22 cellular contexts compared by ENCODE assay signal in genomic region chr3:51379746-51380330, GRCh38. TPM values are rescaled to one million over a fixed set of nuclear protein-coding genes. Genes with fewer than 3 reads are reported as not detected.
DNase-seq lines count a peak whose midpoint lies in the region; ATAC-seq, FAIRE-seq and TF ChIP-seq lines count a peak whose summit lies in the region.
"Had no signal": no experiment of that assay in that cellular context is flagged by ENCODE, and none has a peak within 500 bp of the region (broad histone marks: within the 10 kb centered on the region; RNA-seq: fewer than 3 reads in every experiment).

No MANE protein-coding gene starts in this region.

- no peak for TF ChIP-seq POLR2A in Peyer's patch (IDR thresholded peaks at IDR 0.05)

- H3K27me3 ChIP-seq in Peyer's patch = no peaks in the 10 kb centered on the region

- no peak overlapping the region for H3K4me3 ChIP-seq in Peyer's patch
- no peak overlapping the region for H3K4me3 ChIP-seq in kidney (ENCODE audit: low read length in 2 of 2)

- H3K9ac ChIP-seq in kidney (ENCODE audit: low read length in 2 of 2) = no peak overlapping the region
- H3K9ac ChIP-seq: KMS-11 had no signal

- no peak for ATAC-seq in Right ventricle myocardium inferior
- no peak for ATAC-seq in GM19463 (IDR thresholded peaks at IDR 0.05; ENCODE audit: unreplicated experiment)
- no peak for ATAC-seq in HG03469 (IDR thresholded peaks at IDR 0.05; ENCODE audit: unreplicated experiment)

- DNase-seq in cardiac septum (ENCODE audit: low spot score) (peak; percentile 2), Right ventricle myocardium inferior (ENCODE audit: missing footprints) (no peak), Peyer's patch (peak in 2 of 3 donors; percentile 16 to 19), kidney (peak; percentile 43), kidney tubule cell (ENCODE audit: low spot score) (no peak)
- DNase-seq: AML-193; CD4-positive, CD25-positive, alpha-beta regulatory T cell; H9; MM.1S; NCI-H1092; NCI-H1436 treated with DMSO at 0.1 percent for 48 hours; NCI-H2029; NCI-H446 treated with DMSO at 0.1 percent for 48 hours; NCI-H774; OCI-M1; SIG-M5 had no signal

- H3K9me3 ChIP-seq in Peyer's patch = no peaks in the 10 kb centered on the region
- no peaks in the 10 kb centered on the region for H3K9me3 ChIP-seq in kidney (ENCODE audit: control insufficient read depth in 1 of 2, low read length in 2 of 2)
- H3K9me3 ChIP-seq: Caco-2 had no signal

- TF ChIP-seq CTCF in Peyer's patch (IDR thresholded peaks at IDR 0.05) (no peak), kidney (IDR thresholded peaks at IDR 0.05; ENCODE audit: borderline replicate concordance, extremely low read depth, insufficient read depth) (no peak)

- intact Hi-C loops in cardiac septum (cut with DNase I) = loop anchor here (10.0 kb wide), 2 partner anchors 695 to 1015 kb away; no protein-coding TSS in a partner anchor
- intact Hi-C loops in Right ventricle myocardium inferior (cut with DNase I) = no loop called here
- intact Hi-C loops in kidney (cut with DNase I) = loop anchor here (10.0 kb wide), 2 partner anchors 275 to 755 kb away; no protein-coding TSS in a partner anchor

- H3K27ac ChIP-seq in Peyer's patch (no peak overlapping the region), kidney (ENCODE audit: low read depth in 2 of 2, low read length in 2 of 2) (no peak overlapping the region)
- H3K27ac ChIP-seq: HL-60, KMS-11 had no signal

- H3K36me3 ChIP-seq in Peyer's patch = no peaks in the 10 kb centered on the region
- H3K36me3 ChIP-seq in kidney (ENCODE audit: control insufficient read depth in 1 of 2, insufficient read depth in 2 of 2, low read length in 2 of 2) = no peaks in the 10 kb centered on the region

- no peak for FAIRE-seq in kidney (lab: Jason Lieb, UNC)
- FAIRE-seq: GM12892 had no signal

- H3K4me1 ChIP-seq in Peyer's patch (peaks cover 0 to 12% (median 6%) of the 10 kb centered on the region in 4 donors), kidney (ENCODE audit: control insufficient read depth in 1 of 2, insufficient read depth in 1 of 2, low read depth in 1 of 2, low read length in 2 of 2) (peaks cover 3 to 8% of the 10 kb centered on the region in 2 donors)

RNA-seq across cellular contexts. Expression of gene MANF, which starts 5.3 kb away (rescaled TPM):
- total RNA-seq in cardiac septum (77.6 TPM), Right ventricle myocardium inferior (46.1 TPM), Peyer's patch (10 to 100 TPM; 18.2 to 52.7 (median 26.4) TPM), kidney (96.5 TPM)
- polyA plus RNA-seq in kidney (ENCODE audit: insufficient read depth, low read depth, low replicate concordance) = 224 TPM

RNA-seq across cellular contexts. Expression of gene RBM15B, which starts 11.2 kb away (rescaled TPM):
- total RNA-seq in cardiac septum (18.1 TPM), Right ventricle myocardium inferior (11.8 TPM), Peyer's patch (10 to 100 TPM; 23.1 to 34.6 (median 27.4) TPM), kidney (28.0 TPM)
- 9.8 TPM for polyA plus RNA-seq in kidney (ENCODE audit: insufficient read depth, low read depth, low replicate concordance)

Comparison
In these comparisons a context has a peak if more than half of its experiments do, and no peak if none do; other contexts are left out.
1. DNase-seq: peak in cardiac septum (single experiment), Peyer's patch (2 of 3) and kidney (single experiment); none in Right ventricle myocardium inferior (single experiment) and kidney tubule cell (single experiment).